In genomic region chr2:26300234-26300641, GRCh38 we compare ENCODE assay signal across 8 cellular contexts. TPM values are rescaled to one million over a fixed set of nuclear protein-coding genes. Genes with fewer than 3 reads are reported as not detected.
DNase-seq lines count a peak whose midpoint lies in the region; ATAC-seq and TF ChIP-seq lines count a peak whose summit lies in the region.

No MANE protein-coding gene starts in this region.

- CTCF ChIA-PET in AG04450 (lab: Charles Lee) (interaction anchor here (1.5 kb wide), 1 partner anchor 29 kb away, joined by 6 read pairs; no protein-coding TSS in a partner anchor), OCI-LY7 (lab: Charles Lee; ENCODE audit: unreplicated experiment) (no interaction called here)

- POLR2A ChIA-PET in AG04450 (lab: Yijun Ruan, JAX) (interaction anchor here (1.0 to 1.8 kb wide), 3 partner anchors 26 to 56 kb away, joined by 3 to 10 read pairs (median 4); partner anchors contain the start of genes HADHA and HADHB), OCI-LY7 (lab: Charles Lee) (no interaction called here)

- no TSS peak for BruUV-seq in OCI-LY7 (replicated peaks; lab: Mats Ljungman, UMichigan)

- intact Hi-C loops in OCI-LY7 (cut with micrococcal nuclease; ENCODE audit: unreplicated experiment) = no loop called here

- H3K27me3 ChIP-seq in AG04450 (ENCODE audit: control insufficient read depth, insufficient read depth, low read length) = no peaks in the 10 kb centered on the region
- no peaks in the 10 kb centered on the region for H3K27me3 ChIP-seq in esophagus (ENCODE audit: control insufficient read depth in 1 of 2, insufficient read depth in 2 of 2, low read length in 2 of 2)
- no peaks in the 10 kb centered on the region for H3K27me3 ChIP-seq in neuron (ENCODE audit: insufficient read depth, low read length)
- no peaks in the 10 kb centered on the region for H3K27me3 ChIP-seq in MM.1S (replicated peaks; ENCODE audit: insufficient read depth, low read length)

- H3K4me2 ChIP-seq in OCI-LY7 (ENCODE audit: low read length) (no peak overlapping the region), MM.1S (ENCODE audit: low read depth, low read length) (no peak overlapping the region)

- no peaks in the 10 kb centered on the region for H3F3A ChIP-seq in MM.1S (ENCODE audit: insufficient read depth, low read length)

- 0 out of 2 replicates have a peak overlapping the region, but pooled peaks have one; percentile 75 for H2AFZ ChIP-seq in OCI-LY7 (ENCODE audit: low read length)
- H2AFZ ChIP-seq in neuron (ENCODE audit: low read depth, low read length) = peak overlapping the region; percentile 93
- H2AFZ ChIP-seq in MM.1S (ENCODE audit: low read length) = no peak overlapping the region

- H3K4me1 ChIP-seq in OCI-LY7 (ENCODE audit: insufficient read depth, low read length, poor library complexity, severe bottlenecking) = peaks cover 8% of the 10 kb centered on the region
- H3K4me1 ChIP-seq in esophagus (ENCODE audit: control insufficient read depth in 2 of 2, insufficient read depth in 2 of 2, low read length in 1 of 2) = peaks cover 0 to 14% of the 10 kb centered on the region in 2 donors
- peaks cover 27% of the 10 kb centered on the region for H3K4me1 ChIP-seq in neuron (ENCODE audit: insufficient read depth, low read length)
- H3K4me1 ChIP-seq in MM.1S (ENCODE audit: low read length) = 0 out of 2 replicates have a peak, but pooled peaks cover 4% of the 10 kb centered on the region

- no peaks in the 10 kb centered on the region for H3K9me3 ChIP-seq in AG04450 (ENCODE audit: control insufficient read depth, insufficient read depth, low read length)
- H3K9me3 ChIP-seq in OCI-LY7 (ENCODE audit: low read length) = no peaks in the 10 kb centered on the region
- no peaks in the 10 kb centered on the region for H3K9me3 ChIP-seq in esophagus (ENCODE audit: control insufficient read depth in 2 of 2, insufficient read depth in 1 of 2, low read depth in 1 of 2, low read length in 1 of 2)
- H3K9me3 ChIP-seq in neuron (ENCODE audit: low read length) = no peaks in the 10 kb centered on the region
- no peaks in the 10 kb centered on the region for H3K9me3 ChIP-seq in MM.1S (replicated peaks; ENCODE audit: insufficient read depth, low read length)

- peak overlapping the region; percentile 76 for H3K27ac ChIP-seq in AG04450 (ENCODE audit: low read depth, low read length)
- no peak overlapping the region for H3K27ac ChIP-seq in OCI-LY7 (ENCODE audit: low read depth, low read length, poor library complexity, severe bottlenecking)
- peak overlapping the region; percentile 91 to 96 for H3K27ac ChIP-seq in esophagus (ENCODE audit: low read depth in 2 of 2, low read length in 1 of 2)
- no peak overlapping the region for H3K27ac ChIP-seq in MM.1S (ENCODE audit: low read length)

- H4K20me1 ChIP-seq in OCI-LY7 (ENCODE audit: insufficient read depth, low read length) = no peaks in the 10 kb centered on the region
- H4K20me1 ChIP-seq in MM.1S (ENCODE audit: insufficient read depth, low read length) = no peaks in the 10 kb centered on the region

- H3K36me3 ChIP-seq in OCI-LY7 (ENCODE audit: insufficient read depth, low read length) (no peaks in the 10 kb centered on the region), esophagus (ENCODE audit: control insufficient read depth in 2 of 2, insufficient read depth in 2 of 2, low read length in 1 of 2) (no peaks in the 10 kb centered on the region), neuron (ENCODE audit: insufficient read depth, low read length) (no peaks in the 10 kb centered on the region), MM.1S (replicated peaks; ENCODE audit: insufficient read depth, low read length) (no peaks in the 10 kb centered on the region)

- H3K9me2 ChIP-seq in OCI-LY7 (ENCODE audit: insufficient read depth, low read length) (no peaks in the 10 kb centered on the region), MM.1S (replicated peaks; ENCODE audit: insufficient read depth, low read length) (no peaks in the 10 kb centered on the region)

- H3K9ac ChIP-seq in MM.1S (ENCODE audit: low read length) = no peak overlapping the region

- H3K79me2 ChIP-seq in OCI-LY7 (ENCODE audit: insufficient read depth, low read depth, low read length) = no peaks in the 10 kb centered on the region
- H3K79me2 ChIP-seq in MM.1S (ENCODE audit: low read length) = no peaks in the 10 kb centered on the region

- DNase-seq in AG04450 (ENCODE audit: low read depth, low spot score) (no peak), OCI-LY7 (ENCODE audit: low spot score) (no peak), NCI-H446 treated with DMSO at 0.1 percent for 48 hours (lab: John Stamatoyannopoulos, UW) (no peak), GM19238 (ENCODE audit: insufficient read length, low spot score) (no peak), MM.1S (no peak)

- ATAC-seq in HG03025 (IDR thresholded peaks at IDR 0.05; ENCODE audit: low FRiP score, unreplicated experiment) = no peak

- WGBS in esophagus, 2 donors = 8 to 9% methylated on average over 12 of the region's 12 CpGs

- TF ChIP-seq CTCF in AG04450 (IDR thresholded peaks at IDR 0.05; ENCODE audit: low read depth, low read length) (no peak), OCI-LY7 (conservative IDR thresholded peaks at IDR 0.05; ENCODE audit: low read length) (no peak), MM.1S (IDR thresholded peaks at IDR 0.05; ENCODE audit: low read length) (no peak)

- H3K4me3 ChIP-seq in AG04450 (ENCODE audit: low read depth, low read length) = peak overlapping the region; percentile 11
- no peak overlapping the region for H3K4me3 ChIP-seq in OCI-LY7 (ENCODE audit: low read depth, low read length, poor library complexity, severe bottlenecking)
- peak overlapping the region in 1 of 2 donors; percentile 57 for H3K4me3 ChIP-seq in esophagus (ENCODE audit: low read depth in 1 of 2, low read length in 2 of 2)
- peak overlapping the region; percentile 51 for H3K4me3 ChIP-seq in neuron (ENCODE audit: low read length)
- H3K4me3 ChIP-seq in MM.1S (ENCODE audit: low read length) = no peak overlapping the region

RNA-seq across cellular contexts. Expression of gene SELENOI, which starts 45.7 kb away (rescaled TPM):
- polyA plus RNA-seq in AG04450 (2011; rRNA removed) = 8.9 and 10.9 TPM in 2 replicates
- 33.1 and 45.9 TPM in 2 replicates for polyA minus RNA-seq in AG04450 (2011; rRNA and poly(A)+ RNA removed)
- 29.0 TPM in 2 replicates for total RNA-seq in OCI-LY7 (2014; rRNA removed; shearing (Covaris generic))
- total RNA-seq in OCI-LY7 (2022) = 44.8 and 53.1 TPM in 2 replicates
- polyA plus RNA-seq in esophagus = 1 to 10 TPM; 3.9 to 6.8 TPM

RNA-seq across cellular contexts. Expression of gene ADGRF3, which starts 46.4 kb away (rescaled TPM):
- polyA plus RNA-seq in AG04450 (2011; rRNA removed) (0.02 TPM in 1 of 2 replicates, not detected in the other), esophagus (under 1 TPM; 0.11 to 0.12 TPM)
- polyA minus RNA-seq in AG04450 (2011; rRNA and poly(A)+ RNA removed) = not detected in 2 replicates
- 0.90 and 3.8 TPM in 2 replicates for total RNA-seq in OCI-LY7 (2014; rRNA removed; shearing (Covaris generic))
- total RNA-seq in OCI-LY7 (2022) = 3.9 and 4.7 TPM in 2 replicates

RNA-seq across cellular contexts. Expression of gene HADHB, which starts 55.5 kb away (rescaled TPM):
- 129 and 162 TPM in 2 replicates for polyA plus RNA-seq in AG04450 (2011; rRNA removed)
- polyA minus RNA-seq in AG04450 (2011; rRNA and poly(A)+ RNA removed) = 128 and 140 TPM in 2 replicates
- 35.5 and 46.7 TPM in 2 replicates for total RNA-seq in OCI-LY7 (2014; rRNA removed; shearing (Covaris generic))
- total RNA-seq in OCI-LY7 (2022) = 55.7 and 58.1 TPM in 2 replicates
- 10 to 100 TPM; 50.0 to 82.4 TPM for polyA plus RNA-seq in esophagus

RNA-seq across cellular contexts. Expression of gene HADHA, which starts 55.8 kb away (rescaled TPM):
- polyA plus RNA-seq in AG04450 (2011; rRNA removed) (155 and 172 TPM in 2 replicates), esophagus (10 to 100 TPM; 26.4 to 77.1 TPM)
- polyA minus RNA-seq in AG04450 (2011; rRNA and poly(A)+ RNA removed) = 160 and 163 TPM in 2 replicates
- total RNA-seq in OCI-LY7 (2014; rRNA removed; shearing (Covaris generic)) = 126 and 131 TPM in 2 replicates
- 150 and 157 TPM in 2 replicates for total RNA-seq in OCI-LY7 (2022)

Comparison
In these comparisons a context has a peak if more than half of its experiments do, and no peak if none do; other contexts are left out.
1. H3K27ac ChIP-seq: peak in AG04450 (single experiment) and esophagus (2 of 2); none in OCI-LY7 (single experiment) and MM.1S (single experiment).
2. H3K4me3 ChIP-seq: peak in AG04450 (single experiment) and neuron (single experiment); none in OCI-LY7 (single experiment) and MM.1S (single experiment).